ENCODE assay signal across 8 cellular contexts in the genomic region with DNA sequence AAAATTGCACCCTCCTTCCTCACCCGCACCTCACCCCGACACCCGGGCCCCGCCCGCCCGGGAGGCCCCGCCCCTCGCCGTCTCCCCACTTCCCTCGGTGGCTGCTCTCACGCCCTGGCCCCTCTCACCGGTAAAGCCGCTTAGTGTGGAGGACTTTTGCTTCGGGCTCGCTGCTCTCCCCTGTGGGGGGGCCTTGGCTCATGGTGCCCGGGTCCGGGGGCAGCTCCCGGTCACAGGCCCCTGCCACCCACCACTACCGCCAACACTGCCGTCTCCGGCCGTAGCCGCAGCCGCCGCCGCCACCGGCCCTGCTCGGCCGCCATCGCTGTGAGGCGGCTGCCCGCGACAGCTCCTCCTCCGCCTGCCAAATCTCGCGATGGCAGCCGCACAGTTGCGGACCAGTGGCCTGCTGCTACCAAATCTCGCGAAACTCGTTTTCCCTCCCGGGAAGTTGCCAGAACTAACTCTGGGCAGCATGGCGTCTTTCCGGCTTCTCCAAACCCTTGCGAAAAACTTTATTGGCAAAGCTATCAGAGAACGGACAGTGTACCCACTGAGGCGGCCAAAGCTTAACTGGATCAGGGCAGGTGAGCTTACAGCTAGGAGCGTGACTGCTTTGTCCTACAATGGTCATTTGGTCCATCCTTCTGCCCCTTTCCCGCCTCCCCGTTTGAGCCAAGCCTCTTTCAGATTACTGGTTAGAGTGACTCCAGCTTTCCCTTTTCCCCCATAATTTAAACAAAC. TPM values are rescaled to one million over a fixed set of nuclear protein-coding genes. Genes with fewer than 3 reads are reported as not detected.
A peak's percentile ranks its signal among the peaks of the same experiment; 100 is the strongest.
DNase-seq lines count a peak whose midpoint lies in the region; ATAC-seq and TF ChIP-seq lines count a peak whose summit lies in the region.

A gene with protein sequence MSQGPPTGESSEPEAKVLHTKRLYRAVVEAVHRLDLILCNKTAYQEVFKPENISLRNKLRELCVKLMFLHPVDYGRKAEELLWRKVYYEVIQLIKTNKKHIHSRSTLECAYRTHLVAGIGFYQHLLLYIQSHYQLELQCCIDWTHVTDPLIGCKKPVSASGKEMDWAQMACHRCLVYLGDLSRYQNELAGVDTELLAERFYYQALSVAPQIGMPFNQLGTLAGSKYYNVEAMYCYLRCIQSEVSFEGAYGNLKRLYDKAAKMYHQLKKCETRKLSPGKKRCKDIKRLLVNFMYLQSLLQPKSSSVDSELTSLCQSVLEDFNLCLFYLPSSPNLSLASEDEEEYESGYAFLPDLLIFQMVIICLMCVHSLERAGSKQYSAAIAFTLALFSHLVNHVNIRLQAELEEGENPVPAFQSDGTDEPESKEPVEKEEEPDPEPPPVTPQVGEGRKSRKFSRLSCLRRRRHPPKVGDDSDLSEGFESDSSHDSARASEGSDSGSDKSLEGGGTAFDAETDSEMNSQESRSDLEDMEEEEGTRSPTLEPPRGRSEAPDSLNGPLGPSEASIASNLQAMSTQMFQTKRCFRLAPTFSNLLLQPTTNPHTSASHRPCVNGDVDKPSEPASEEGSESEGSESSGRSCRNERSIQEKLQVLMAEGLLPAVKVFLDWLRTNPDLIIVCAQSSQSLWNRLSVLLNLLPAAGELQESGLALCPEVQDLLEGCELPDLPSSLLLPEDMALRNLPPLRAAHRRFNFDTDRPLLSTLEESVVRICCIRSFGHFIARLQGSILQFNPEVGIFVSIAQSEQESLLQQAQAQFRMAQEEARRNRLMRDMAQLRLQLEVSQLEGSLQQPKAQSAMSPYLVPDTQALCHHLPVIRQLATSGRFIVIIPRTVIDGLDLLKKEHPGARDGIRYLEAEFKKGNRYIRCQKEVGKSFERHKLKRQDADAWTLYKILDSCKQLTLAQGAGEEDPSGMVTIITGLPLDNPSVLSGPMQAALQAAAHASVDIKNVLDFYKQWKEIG (minus strand): TSS at position 347 of the 744 bp plus-strand sequence. CDS start 145 bp downstream, at position 202.

- CTCF ChIA-PET in activated B cell treated with CpG ODN at 0.5 μM for 24 hours (lab: Charles Lee), result interaction anchor here (1.1 to 2.0 kb wide), 3 partner anchors 37 to 57 kb away, joined by 4 to 6 read pairs (median 5); no protein-coding TSS in a partner anchor

- H3K9me3 Mint-ChIP-seq in activated B cell treated with CpG ODN at 0.5 μM for 24 hours, result no peaks in the 10 kb centered on the region
- H3K9me3 Mint-ChIP-seq in immature natural killer cell, result no peaks in the 10 kb centered on the region

- H3K27ac ChIP-seq in caudate nucleus (ENCODE audit: low read depth, low read length) (peak within 1 kb of the TSS; percentile 83), spleen (peak within 1 kb of the TSS; percentile 90 to 97 (median 94))

- intact Hi-C loops in activated B cell treated with CpG ODN at 0.5 μM for 24 hours (cut with micrococcal nuclease), result loop anchor here (1.0 to 5.0 kb wide), 8 partner anchors 9 to 426 kb away; partner anchors contain the start of genes CCT3, GLMP, GON4L and LAMTOR2
- intact Hi-C loops in spleen (cut with DNase I; ENCODE audit: low total_unique reads), result no loop called here

- H3K36me3 ChIP-seq in spleen, result peaks cover 0 to 52% (median 29%) of the 10 kb centered on the region in 6 donors

- TF ChIP-seq POLR2A in GM18951 (IDR thresholded peaks at IDR 0.05; ENCODE audit: extremely low read depth, insufficient read depth, insufficient read length) (peak; percentile 98), spleen (IDR thresholded peaks at IDR 0.05) (peak in 2 of 3 donors; percentile 81 to 83)

- H3K27me3 Mint-ChIP-seq in activated B cell treated with CpG ODN at 0.5 μM for 24 hours (no peaks in the 10 kb centered on the region), immature natural killer cell (ENCODE audit: low read depth in 3 of 3) (peaks cover 4 to 10% (median 6%) of the 10 kb centered on the region in 3 donors)

- WGBS in spleen, 5 donors, result 0 to 1% (median 1%) methylated on average over 23 to 50 of the region's 50 CpGs

- H3K36me3 Mint-ChIP-seq in activated B cell treated with CpG ODN at 0.5 μM for 24 hours (ENCODE audit: low read depth) (peaks cover 32% of the 10 kb centered on the region), immature natural killer cell (peaks cover 7 to 11% (median 7%) of the 10 kb centered on the region in 3 donors)

- POLR2A ChIA-PET in activated B cell treated with CpG ODN at 0.5 μM for 24 hours (lab: Charles Lee), result interaction anchor here (0.6 to 2.9 kb wide), 27 partner anchors 9 to 485 kb away, joined by 3 to 16 read pairs (median 5); partner anchors contain the start of genes CCT3, GLMP, ISG20L2 and LMNA

- H3K4me3 ChIP-seq in spleen, result peak within 1 kb of the TSS; percentile 62 to 87 (median 72)

- ATAC-seq in HG03196 (IDR thresholded peaks at IDR 0.05; ENCODE audit: unreplicated experiment), result peak; percentile 72
- ATAC-seq in activated B cell treated with CpG ODN at 0.5 μM for 24 hours (ENCODE audit: low read depth), result peak; percentile 91

- peaks cover 40% of the 10 kb centered on the region for H3K4me1 Mint-ChIP-seq in activated B cell treated with CpG ODN at 0.5 μM for 24 hours
- peaks cover 29 to 48% of the 10 kb centered on the region in 2 donors for H3K4me1 Mint-ChIP-seq in immature natural killer cell

- in situ Hi-C loops in GM18951 (cut with MboI; ENCODE audit: low sequenced_read_pairs, unreplicated experiment), result no loop called here

- peaks cover 14 to 68% (median 41%) of the 10 kb centered on the region in 6 donors for H3K4me1 ChIP-seq in spleen

- no peaks in the 10 kb centered on the region for H3K9me3 ChIP-seq in spleen

- peak within 1 kb of the TSS; percentile 88 for H3K27ac Mint-ChIP-seq in activated B cell treated with CpG ODN at 0.5 μM for 24 hours
- H3K27ac Mint-ChIP-seq in immature natural killer cell, result peak within 1 kb of the TSS; percentile 89 to 98 (median 93)

- peak within 1 kb of the TSS; percentile 93 for H3K4me3 Mint-ChIP-seq in activated B cell treated with CpG ODN at 0.5 μM for 24 hours
- peak within 1 kb of the TSS; percentile 95 to 99 (median 95) for H3K4me3 Mint-ChIP-seq in immature natural killer cell

- no peak for TF ChIP-seq CTCF in activated B cell treated with CpG ODN at 0.5 μM for 24 hours (IDR thresholded peaks at IDR 0.05)
- TF ChIP-seq CTCF in spleen (IDR thresholded peaks at IDR 0.05 in 8 of 11, conservative IDR thresholded peaks at IDR 0.05 in 3 of 11), result peak in 4 of 11 experiments; percentile 46 to 65 (median 51)

- peak; percentile 96 for DNase-seq in AG08395 (ENCODE audit: low spot score)
- peak; percentile 100 for DNase-seq in NCI-H345 (lab: John Stamatoyannopoulos, UW)
- peak; percentile 89 for DNase-seq in activated B cell treated with CpG ODN at 0.5 μM for 24 hours
- DNase-seq in caudate nucleus (lab: John Stamatoyannopoulos, UW), result peak; percentile 55 to 98 (median 92)
- DNase-seq in immature natural killer cell, result peak; percentile 96 to 97 (median 97)
- peak; percentile 98 for DNase-seq in spleen

- H3K27me3 ChIP-seq in spleen (replicated peaks in 1 of 7), result no peaks in the 10 kb centered on the region

RNA-seq across cellular contexts. Expression of the gene that starts here (rescaled TPM):
- 62.6 and 77.1 TPM in 2 replicates for total RNA-seq in activated B cell treated with CpG ODN at 0.5 μM for 24 hours
- 10 to 100 TPM in 1 of 3 donors, 1 to 10 TPM in 2; 3.8 to 29.4 (median 8.5) TPM for polyA plus RNA-seq in immature natural killer cell
- 10 to 100 TPM; 48.9 to 80.5 (median 70.8) TPM for total RNA-seq in spleen
- polyA plus RNA-seq in spleen, result 10 to 100 TPM; 14.9 to 33.6 (median 17.7) TPM

Comparison
In these comparisons a context has a peak if more than half of its experiments do, and no peak if none do; other contexts are left out.
1. Peak in every context shown above with its lines: DNase-seq, ATAC-seq, H3K4me3 ChIP-seq and H3K27ac ChIP-seq.